ENCODE assay signal across 8 cellular contexts in the genomic region with DNA sequence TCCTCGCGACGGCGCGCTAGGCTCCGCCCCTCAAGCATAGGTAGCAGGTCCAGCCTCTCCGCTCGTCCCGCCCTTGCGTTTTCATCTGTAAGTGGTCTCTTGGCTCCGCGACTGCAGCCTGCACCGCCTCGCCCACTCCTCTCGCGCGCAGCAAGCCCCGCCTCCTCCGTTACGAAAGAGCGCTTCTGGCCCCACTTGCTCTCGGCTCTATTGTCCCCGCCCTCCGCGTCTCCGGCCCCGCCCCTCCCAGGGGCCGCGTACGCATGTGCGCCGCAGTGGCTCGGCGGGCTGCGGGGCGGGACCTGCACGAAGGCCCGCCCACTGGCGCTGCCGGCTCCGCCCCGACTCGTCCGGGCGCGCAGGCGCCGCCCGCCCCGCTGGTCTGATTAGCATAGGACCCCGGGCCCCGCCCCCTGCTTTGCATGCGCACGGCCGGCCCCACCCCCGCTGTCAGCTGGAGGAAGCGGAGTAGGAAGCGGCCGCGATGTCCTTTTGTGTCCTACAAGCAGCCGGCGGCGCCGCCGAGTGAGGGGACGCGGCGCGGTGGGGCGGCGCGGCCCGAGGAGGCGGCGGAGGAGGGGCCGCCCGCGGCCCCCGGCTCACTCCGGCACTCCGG. TPM values are rescaled to one million over a fixed set of nuclear protein-coding genes. Genes with fewer than 3 reads are reported as not detected.
DNase-seq lines count a peak whose midpoint lies in the region; ATAC-seq and TF ChIP-seq lines count a peak whose summit lies in the region.

Gene ESRRA (plus strand): TSS at position 450 of the 616 bp plus-strand sequence. CDS start 1,656 bp downstream, outside the sequence.

- H3K36me3 Mint-ChIP-seq in activated naive CD4-positive, alpha-beta T cell treated with anti-CD3 and anti-CD28 coated beads, Interleukin-2, amount 50 U/mL, for 72 hours: peaks cover 9% of the 10 kb centered on the region in 2 donors

- H3K27ac ChIP-seq in temporal lobe (ENCODE audit: low read depth, low read length): peak within 1 kb of the TSS; percentile 98

- DNase-seq in GM12864 (ENCODE audit: low read depth) (peak; percentile 97), NCI-H1105 treated with DMSO at 0.1 percent for 48 hours (lab: John Stamatoyannopoulos, UW) (peak; percentile 99), SKM-1 treated with dmso at 0.1 percent for 144 hours (lab: John Stamatoyannopoulos, UW; ENCODE audit: unreplicated experiment) (peak; percentile 100), glomerular endothelial cell (ENCODE audit: extremely low read depth, low read depth, low spot score) (no peak), omental fat pad (ENCODE audit: low spot score) (peak; percentile 99)
- DNase-seq in activated naive CD4-positive, alpha-beta T cell treated with anti-CD3 and anti-CD28 coated beads, Interleukin-2, amount 50 U/mL, for 72 hours (ENCODE audit: low spot score in 2 of 2): peak; percentile 99 to 100

- H3K9me3 Mint-ChIP-seq in activated naive CD4-positive, alpha-beta T cell treated with anti-CD3 and anti-CD28 coated beads, Interleukin-2, amount 50 U/mL, for 72 hours: no peaks in the 10 kb centered on the region

- peak within 1 kb of the TSS; percentile 97 to 99 for H3K27ac Mint-ChIP-seq in activated naive CD4-positive, alpha-beta T cell treated with anti-CD3 and anti-CD28 coated beads, Interleukin-2, amount 50 U/mL, for 72 hours

- ATAC-seq in HG02678 (IDR thresholded peaks at IDR 0.05; ENCODE audit: unreplicated experiment) (peak; percentile 70), omental fat pad (ENCODE audit: low FRiP score) (peak; percentile 85)
- ATAC-seq in activated naive CD4-positive, alpha-beta T cell treated with anti-CD3 and anti-CD28 coated beads, Interleukin-2, amount 50 U/mL, for 72 hours: peak; percentile 74 to 83

- TF ChIP-seq CTCF in GM12864 (IDR thresholded peaks at IDR 0.05; ENCODE audit: low read depth, low read length, missing control alignments) (no peak), omental fat pad (IDR thresholded peaks at IDR 0.05) (no peak)

- H3K4me3 ChIP-seq in GM12864 (ENCODE audit: low read depth, low read length): peak within 1 kb of the TSS; percentile 78

RNA-seq across cellular contexts. Expression of gene ESRRA, which starts in this region (rescaled TPM):
- 10 to 100 TPM; 33.6 to 48.1 TPM for total RNA-seq in activated naive CD4-positive, alpha-beta T cell treated with anti-CD3 and anti-CD28 coated beads, Interleukin-2, amount 50 U/mL, for 72 hours
- total RNA-seq in glomerular endothelial cell (46.9 and 47.2 TPM in 2 replicates), omental fat pad (10 to 100 TPM; 32.1 to 50.8 (median 44.6) TPM), temporal lobe (10.8 TPM)
